17 cellular contexts compared by ENCODE assay signal in the genomic region with DNA sequence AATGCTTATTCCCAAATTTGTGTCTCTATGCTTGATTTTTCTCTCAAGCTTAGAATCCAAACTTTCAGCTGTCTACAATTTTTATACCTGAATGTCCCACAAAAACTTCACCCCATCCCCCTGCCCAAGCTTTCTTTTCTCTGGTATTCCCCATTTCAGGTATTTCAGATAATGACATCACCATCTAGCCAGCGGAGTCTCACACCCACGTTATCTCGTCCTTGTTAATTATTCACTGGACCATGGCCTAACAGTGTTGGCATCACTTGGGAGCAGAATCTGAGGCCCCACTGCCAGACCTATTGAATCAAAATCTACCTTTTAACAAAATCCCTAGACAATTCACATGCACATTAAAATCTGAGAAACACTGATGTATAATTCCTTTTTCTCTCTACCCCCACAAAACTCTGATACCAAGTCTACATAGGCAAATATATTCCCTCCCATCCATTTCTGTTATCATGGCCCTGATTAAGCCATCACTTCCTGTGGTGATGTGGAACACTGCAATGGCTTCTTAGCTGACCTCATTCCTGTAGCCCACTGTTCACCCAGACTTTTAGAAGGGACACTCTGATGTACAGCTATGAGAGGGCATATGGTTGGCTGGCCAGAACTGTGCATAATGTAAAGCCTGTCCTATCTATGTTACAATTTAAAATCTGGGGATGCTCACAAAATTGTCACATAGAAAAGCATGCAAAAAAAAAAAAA.
DNase-seq lines count a peak whose midpoint lies in the region; ATAC-seq and TF ChIP-seq lines count a peak whose summit lies in the region.
"Had no signal": no experiment of that assay in that cellular context is flagged by ENCODE, and none has a peak within 500 bp of the region (broad histone marks: within the 10 kb centered on the region; RNA-seq: fewer than 3 reads in every experiment).

No MANE protein-coding gene starts in this region.

- TF ChIP-seq CTCF in nephron (IDR thresholded peaks at IDR 0.05; ENCODE audit: unreplicated experiment in 3 of 3), result no peak

- in situ Hi-C loops in ACHN (cut with HindIII; ENCODE audit: low pct_ligation_motif_present, low pct_unique_long_range_greater_than_20kb, low sequenced_read_pairs), result no loop called here

- no peaks in the 10 kb centered on the region for H3K27me3 Mint-ChIP-seq in nephron (ENCODE audit: low read depth)
- H3K27me3 Mint-ChIP-seq: activated naive CD8-positive, alpha-beta T cell treated with anti-CD3 and anti-CD28 coated beads, Interleukin-2, amount 10 ng/mL, durations not matched to agents 7 days and 5 days; naive thymus-derived CD8-positive, alpha-beta T cell; stimulated activated naive B cell treated with anti-CD40 and anti-IgM and Interleukin-4, amounts not matched to agents 10 μg/mL and 1 μg/mL and 100 μg/mL, for 72 hours; T-cell had no signal

- no peak for ATAC-seq in HG02798 (IDR thresholded peaks at IDR 0.05; ENCODE audit: poor library complexity, unreplicated experiment)
- ATAC-seq: naive thymus-derived CD8-positive, alpha-beta T cell; T-cell had no signal

- H3K4me3 Mint-ChIP-seq in nephron, result no peak overlapping the region
- H3K4me3 Mint-ChIP-seq: stimulated activated naive B cell treated with anti-CD40 and anti-IgM and Interleukin-4, amounts not matched to agents 10 μg/mL and 1 μg/mL and 100 μg/mL, for 72 hours had no signal

- peaks cover 13% of the 10 kb centered on the region for H3K9me3 Mint-ChIP-seq in nephron

- DNase-seq in ACHN (peak; percentile 11), HuH-7 (ENCODE audit: low spot score) (peak; percentile 45), glomerular visceral epithelial cell (ENCODE audit: extremely low spot score) (peak; percentile 57), NCI-H187 treated with DMSO at 0.1 percent for 48 hours (lab: John Stamatoyannopoulos, UW) (no peak), NK-92 (lab: John Stamatoyannopoulos, UW; ENCODE audit: unreplicated experiment) (no peak), putamen (ENCODE audit: low spot score) (no peak)
- DNase-seq: activated CD4-positive, CD25-positive, alpha-beta regulatory T cell treated with anti-CD3 and anti-CD28 coated beads, Interleukin-2, amount 50 U/mL, for 72 hours; activated naive CD8-positive, alpha-beta T cell treated with anti-CD3 and anti-CD28 coated beads, Interleukin-2, amount 10 ng/mL, durations not matched to agents 7 days and 5 days; H7; head of caudate nucleus; naive thymus-derived CD8-positive, alpha-beta T cell; NCI-H2081; NCI-H69; stimulated activated naive B cell treated with anti-CD40 and anti-IgM and Interleukin-4, amounts not matched to agents 10 μg/mL and 1 μg/mL and 100 μg/mL, for 72 hours; T-cell had no signal

- peaks cover 36% of the 10 kb centered on the region for H3K4me1 Mint-ChIP-seq in nephron

- H3K27ac Mint-ChIP-seq in nephron, result peak overlapping the region in 2 of 3 experiments; percentile 2 to 7
- H3K27ac Mint-ChIP-seq: stimulated activated naive B cell treated with anti-CD40 and anti-IgM and Interleukin-4, amounts not matched to agents 10 μg/mL and 1 μg/mL and 100 μg/mL, for 72 hours had no signal

- peaks cover 4% of the 10 kb centered on the region for H3K36me3 Mint-ChIP-seq in nephron (ENCODE audit: low read depth)

Comparison
In these comparisons a context has a peak if more than half of its experiments do, and no peak if none do; other contexts are left out.
1. DNase-seq: peak in ACHN (single experiment), HuH-7 (single experiment) and glomerular visceral epithelial cell (single experiment); none in NCI-H187 treated with DMSO at 0.1 percent for 48 hours (single experiment), NK-92 (single experiment) and putamen (single experiment).